In genomic region chrX:103941201-103941975, GRCh38 we compare ENCODE assay signal across 9 cellular contexts. TPM values are rescaled to one million over a fixed set of nuclear protein-coding genes. Genes with fewer than 3 reads are reported as not detected.
A peak's percentile ranks its signal among the peaks of the same experiment; 100 is the strongest.
DNase-seq lines count a peak whose midpoint lies in the region; ATAC-seq and TF ChIP-seq lines count a peak whose summit lies in the region.
"Had no signal": no experiment of that assay in that cellular context is flagged by ENCODE, and none has a peak within 500 bp of the region (broad histone marks: within the 10 kb centered on the region; RNA-seq: fewer than 3 reads in every experiment).

No MANE protein-coding gene starts in this region.

- no peak for TF ChIP-seq POLR2A in gastrocnemius medialis (IDR thresholded peaks at IDR 0.05)

- ATAC-seq in GM18520 (IDR thresholded peaks at IDR 0.05; ENCODE audit: unreplicated experiment) (peak; percentile 45), left lung (peak; percentile 63), HG02571 (IDR thresholded peaks at IDR 0.05; ENCODE audit: unreplicated experiment) (no peak), gastrocnemius medialis (no peak)
- ATAC-seq: T-cell had no signal

- H3K4me3 ChIP-seq in left lung = no peak overlapping the region
- no peak overlapping the region for H3K4me3 ChIP-seq in gastrocnemius medialis

- TF ChIP-seq CTCF in left lung (IDR thresholded peaks at IDR 0.05) (peak in 1 of 2 donors; percentile 38), gastrocnemius medialis (IDR thresholded peaks at IDR 0.05 in 4 of 5, conservative IDR thresholded peaks at IDR 0.05 in 1 of 5) (peak in 1 of 5 experiments; percentile 33)

- H3K4me1 ChIP-seq in left lung (no peaks in the 10 kb centered on the region), gastrocnemius medialis (no peaks in the 10 kb centered on the region)

- H3K9me3 ChIP-seq in left lung = no peaks in the 10 kb centered on the region
- no peaks in the 10 kb centered on the region for H3K9me3 ChIP-seq in gastrocnemius medialis

- in situ Hi-C loops in gastrocnemius medialis (cut with MboI; ENCODE audit: low sequenced_read_pairs in 4 of 4) = loop anchor here in 1 of 4 donors (25.0 kb wide), 1 partner anchor 104 kb away; the partner anchor contains the start of gene RAB9B

- H3K27ac ChIP-seq in left lung (no peak overlapping the region), gastrocnemius medialis (no peak overlapping the region)

- H3K27me3 ChIP-seq in left lung (no peaks in the 10 kb centered on the region), gastrocnemius medialis (peaks cover 0 to 18% (median 0%) of the 10 kb centered on the region in 3 donors)

- intact Hi-C loops in left lung (cut with DNase I) (no loop called here), gastrocnemius medialis (cut with DNase I; ENCODE audit: low total_unique reads) (no loop called here)

- H3K36me3 ChIP-seq in left lung = no peaks in the 10 kb centered on the region
- no peaks in the 10 kb centered on the region for H3K36me3 ChIP-seq in gastrocnemius medialis

- DNase-seq in COLO829 (ENCODE audit: low spot score) (peak; percentile 17), LoVo (ENCODE audit: low spot score) (peak; percentile 7), astrocyte of the hippocampus (ENCODE audit: low read depth, low spot score) (peak; percentile 41), left lung (no peak), gastrocnemius medialis (no peak)
- DNase-seq in activated CD4-positive, CD25-positive, alpha-beta regulatory T cell treated with anti-CD3 and anti-CD28 coated beads, Interleukin-2, amount 50 U/mL, for 72 hours = no peak

RNA-seq across cellular contexts. Expression of gene TMSB15B, which starts 21.0 kb away (rescaled TPM):
- total RNA-seq in left lung = 1 to 10 TPM; 1.3 to 5.1 TPM
- total RNA-seq in gastrocnemius medialis = not detected

Comparison
In these comparisons a context has a peak if more than half of its experiments do, and no peak if none do; other contexts are left out.
1. DNase-seq: peak in COLO829 (single experiment), LoVo (single experiment) and astrocyte of the hippocampus (single experiment); none in left lung (0 of 2), gastrocnemius medialis (0 of 2) and activated CD4-positive, CD25-positive, alpha-beta regulatory T cell treated with anti-CD3 and anti-CD28 coated beads, Interleukin-2, amount 50 U/mL, for 72 hours (single experiment).
2. ATAC-seq: peak in GM18520 (single experiment) and left lung (single experiment); none in HG02571 (single experiment) and gastrocnemius medialis (0 of 2).